29 cellular contexts compared by ENCODE assay signal in the genomic region with DNA sequence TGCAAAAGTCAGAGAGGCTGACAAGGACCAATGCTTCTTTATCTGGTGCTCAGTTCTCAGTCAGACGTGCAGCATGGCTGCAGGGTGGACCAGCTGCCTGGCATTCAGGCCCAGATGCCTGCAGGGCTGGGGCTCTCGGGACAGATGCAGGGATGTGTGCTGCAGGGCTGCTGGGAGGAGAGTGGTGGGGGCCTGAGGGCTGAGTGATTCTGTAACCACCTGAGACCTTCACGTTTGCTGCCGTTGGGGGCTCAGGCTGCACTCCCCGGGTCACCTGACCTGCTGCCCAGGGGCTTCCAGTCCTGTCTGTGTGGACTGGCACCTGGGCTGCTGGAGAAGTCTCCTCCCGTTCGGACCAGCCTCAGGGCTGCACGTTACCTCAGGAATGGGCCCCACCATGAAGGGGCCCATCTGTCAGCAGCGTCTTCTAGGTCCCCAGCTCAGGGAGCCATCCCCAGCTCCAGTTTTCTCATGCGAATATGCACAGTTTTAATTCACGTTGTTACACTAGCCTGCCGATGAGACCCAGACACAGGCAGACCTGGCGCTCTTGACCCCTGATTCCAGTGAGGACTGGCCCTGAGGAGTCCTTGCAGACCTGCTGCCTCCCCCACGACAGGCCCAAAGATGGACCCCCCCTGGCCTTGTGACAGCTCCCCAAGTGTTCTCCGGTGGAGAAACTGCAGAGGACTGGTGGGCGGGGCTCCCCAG. TPM values are rescaled to one million over a fixed set of nuclear protein-coding genes. Genes with fewer than 3 reads are reported as not detected.
DNase-seq lines count a peak whose midpoint lies in the region; ATAC-seq, FAIRE-seq and TF ChIP-seq lines count a peak whose summit lies in the region.
"Had no signal": no experiment of that assay in that cellular context is flagged by ENCODE, and none has a peak within 500 bp of the region (broad histone marks: within the 10 kb centered on the region; RNA-seq: fewer than 3 reads in every experiment).

No MANE protein-coding gene starts in this region.

- no peaks in the 10 kb centered on the region for H3K4me1 Mint-ChIP-seq in endodermal cell
- H3K4me1 Mint-ChIP-seq: activated CD8-positive, alpha-beta memory T cell treated with anti-CD3 and anti-CD28 coated beads, Interleukin-2, amount 10 ng/mL, durations not matched to agents 7 days and 5 days had no signal

- peaks cover 4% of the 10 kb centered on the region for H4K20me1 ChIP-seq in osteoblast (ENCODE audit: insufficient read depth, low read length)

- peaks cover under 1% of the 10 kb centered on the region for H3K27me3 Mint-ChIP-seq in endodermal cell (ENCODE audit: insufficient read depth)
- H3K27me3 Mint-ChIP-seq: CD4-positive, CD25-positive, alpha-beta regulatory T cell; IgD-negative memory B cell had no signal

- peaks cover 26% of the 10 kb centered on the region for H3K36me3 ChIP-seq in BE2C
- peaks cover 43% of the 10 kb centered on the region for H3K36me3 ChIP-seq in endodermal cell (ENCODE audit: control insufficient read depth, insufficient read depth, low read length)
- H3K36me3 ChIP-seq in osteoblast (ENCODE audit: insufficient read depth, low read length) = no peaks in the 10 kb centered on the region
- H3K36me3 ChIP-seq in prostate gland = no peaks in the 10 kb centered on the region
- H3K36me3 ChIP-seq in thyroid gland = peaks cover 28 to 36% of the 10 kb centered on the region in 2 donors
- H3K36me3 ChIP-seq: gastrocnemius medialis had no signal

- H3K4me3 Mint-ChIP-seq in endodermal cell = no peak overlapping the region
- H3K4me3 Mint-ChIP-seq: activated CD4-positive, alpha-beta T cell treated with anti-CD3 and anti-CD28 coated beads, Interleukin-2, amount 10 ng/mL, durations not matched to agents 24 days and 14 days; activated CD8-positive, alpha-beta memory T cell treated with anti-CD3 and anti-CD28 coated beads, Interleukin-2, amount 10 ng/mL, durations not matched to agents 7 days and 5 days; activated T-cell treated with anti-CD3 and anti-CD28 coated beads, Interleukin-2, amount 50 U/mL, for 72 hours; CD4-positive, CD25-positive, alpha-beta regulatory T cell; IgD-negative memory B cell; neural crest cell; WTC11 had no signal

- H3K27me3 ChIP-seq in BE2C = no peaks in the 10 kb centered on the region
- H3K27me3 ChIP-seq in endodermal cell (ENCODE audit: control insufficient read depth, insufficient read depth, low read length, poor library complexity, severe bottlenecking) = no peaks in the 10 kb centered on the region
- no peaks in the 10 kb centered on the region for H3K27me3 ChIP-seq in osteoblast (ENCODE audit: insufficient read depth, low read length)
- no peaks in the 10 kb centered on the region for H3K27me3 ChIP-seq in prostate gland (replicated peaks; ENCODE audit: insufficient read depth)
- no peaks in the 10 kb centered on the region for H3K27me3 ChIP-seq in thyroid gland
- H3K27me3 ChIP-seq: gastrocnemius medialis, right atrium auricular region, SJCRH30, stomach had no signal

- no peak overlapping the region for H2AFZ ChIP-seq in osteoblast (ENCODE audit: low read length)
- H2AFZ ChIP-seq: parathyroid adenoma had no signal

- no peak overlapping the region for H3K4me3 ChIP-seq in BE2C (ENCODE audit: low read depth, low read length)
- no peak overlapping the region for H3K4me3 ChIP-seq in endodermal cell (ENCODE audit: low read length)
- no peak overlapping the region for H3K4me3 ChIP-seq in osteoblast (ENCODE audit: insufficient read depth, low read length)
- H3K4me3 ChIP-seq in prostate gland = no peak overlapping the region
- no peak overlapping the region for H3K4me3 ChIP-seq in thyroid gland (replicated peaks in 1 of 3)
- H3K4me3 ChIP-seq: gastrocnemius medialis, HAP-1, right atrium auricular region, SJCRH30, stomach had no signal

- H3K4me2 ChIP-seq in osteoblast (ENCODE audit: insufficient read depth, low read length) = no peak overlapping the region

- no peak for TF ChIP-seq POLR2A in prostate gland (IDR thresholded peaks at IDR 0.05)
- TF ChIP-seq POLR2A in thyroid gland (IDR thresholded peaks at IDR 0.05) = no peak

- 94 to 100% methylated on average over 6 to 16 of the region's 16 CpGs for WGBS in endodermal cell (ENCODE audit: insufficient coverage in 1 of 2, insufficient read length in 1 of 2), 2 experiments
- WGBS in prostate gland = 81% methylated on average over 15 of the region's 16 CpGs
- 86 to 87% methylated on average over 15 to 16 of the region's 16 CpGs for WGBS in thyroid gland, 2 donors

- TF ChIP-seq CTCF in BE2C (IDR thresholded peaks at IDR 0.05; ENCODE audit: low read depth, low read length) = no peak
- TF ChIP-seq CTCF in D721Med (IDR thresholded peaks at IDR 0.05; ENCODE audit: insufficient read depth, missing control alignments) = no peak
- TF ChIP-seq CTCF in endodermal cell (conservative IDR thresholded peaks at IDR 0.05) = no peak
- TF ChIP-seq CTCF in osteoblast (IDR thresholded peaks at IDR 0.05; ENCODE audit: extremely low read depth, low read depth, low read length) = no peak
- no peak for TF ChIP-seq CTCF in prostate gland (IDR thresholded peaks at IDR 0.05)
- TF ChIP-seq CTCF in thyroid gland (IDR thresholded peaks at IDR 0.05) = no peak

- H3K9ac ChIP-seq in endodermal cell (ENCODE audit: extremely low read depth, low read length, poor library complexity, severe bottlenecking) = no peak overlapping the region
- H3K9ac ChIP-seq: parathyroid adenoma had no signal

- ATAC-seq in HG02588 (IDR thresholded peaks at IDR 0.05; ENCODE audit: unreplicated experiment) = no peak
- ATAC-seq: activated CD8-positive, alpha-beta memory T cell treated with anti-CD3 and anti-CD28 coated beads, Interleukin-2, amount 10 ng/mL, durations not matched to agents 7 days and 5 days; activated T-cell treated with anti-CD3 and anti-CD28 coated beads, Interleukin-2, amount 50 U/mL, for 72 hours; gastrocnemius medialis; WTC11 had no signal

- no peaks in the 10 kb centered on the region for H3K79me2 ChIP-seq in osteoblast (ENCODE audit: insufficient read depth, low read length)
- H3K79me2 ChIP-seq: parathyroid adenoma had no signal

- no peaks in the 10 kb centered on the region for H3K9me3 Mint-ChIP-seq in endodermal cell
- H3K9me3 Mint-ChIP-seq: activated CD4-positive, alpha-beta T cell treated with anti-CD3 and anti-CD28 coated beads, Interleukin-2, amount 10 ng/mL, durations not matched to agents 24 days and 14 days; activated T-cell treated with anti-CD3 and anti-CD28 coated beads, Interleukin-2, amount 50 U/mL, for 72 hours; IgD-negative memory B cell; neural crest cell; WTC11 had no signal

- intact Hi-C loops in prostate gland (cut with DNase I) (no loop called here), thyroid gland (cut with DNase I) (no loop called here)

- no peak overlapping the region for H3K27ac Mint-ChIP-seq in endodermal cell
- H3K27ac Mint-ChIP-seq: activated CD4-positive, alpha-beta T cell treated with anti-CD3 and anti-CD28 coated beads, Interleukin-2, amount 10 ng/mL, durations not matched to agents 24 days and 14 days; activated CD8-positive, alpha-beta memory T cell treated with anti-CD3 and anti-CD28 coated beads, Interleukin-2, amount 10 ng/mL, durations not matched to agents 7 days and 5 days; activated T-cell treated with anti-CD3 and anti-CD28 coated beads, Interleukin-2, amount 50 U/mL, for 72 hours; CD4-positive, CD25-positive, alpha-beta regulatory T cell; IgD-negative memory B cell had no signal

- H3K36me3 Mint-ChIP-seq in endodermal cell (ENCODE audit: low read depth) = peaks cover 34% of the 10 kb centered on the region
- H3K36me3 Mint-ChIP-seq: activated CD8-positive, alpha-beta memory T cell treated with anti-CD3 and anti-CD28 coated beads, Interleukin-2, amount 10 ng/mL, durations not matched to agents 7 days and 5 days; CD4-positive, CD25-positive, alpha-beta regulatory T cell; IgD-negative memory B cell had no signal

- FAIRE-seq in D721Med (lab: Jason Lieb, UNC) = no peak
- FAIRE-seq: endometrium had no signal

- DNase-seq in BE2C (peak; percentile 63), D721Med (ENCODE audit: insufficient read length, low spot score) (peak; percentile 17), endodermal cell (peak; percentile 24), osteoblast (ENCODE audit: insufficient read length, low spot score, missing footprints) (peak; percentile 68), prostate gland (ENCODE audit: low spot score) (no peak), thyroid gland (no peak)
- DNase-seq: activated CD4-positive, alpha-beta T cell treated with anti-CD3 and anti-CD28 coated beads, Interleukin-2, amount 10 ng/mL, durations not matched to agents 24 days and 14 days; activated CD8-positive, alpha-beta memory T cell treated with anti-CD3 and anti-CD28 coated beads, Interleukin-2, amount 10 ng/mL, durations not matched to agents 7 days and 5 days; activated naive CD4-positive, alpha-beta T cell treated with Interleukin-2 at 50 U/mL for 16 hours; activated T-cell treated with anti-CD3 and anti-CD28 coated beads, Interleukin-2, amount 50 U/mL, for 72 hours; Calu3; CD4-positive, CD25-positive, alpha-beta regulatory T cell; dermis blood vessel endothelial cell; DND-41; gastrocnemius medialis; NCI-H1436 treated with DMSO at 0.1 percent for 48 hours; NCI-H2107; NCI-H345; NCI-H69; SJCRH30; stomach had no signal

- H3K27ac ChIP-seq in endodermal cell (ENCODE audit: low read depth, low read length) = peak overlapping the region; percentile 86
- no peak overlapping the region for H3K27ac ChIP-seq in osteoblast (ENCODE audit: low read depth, low read length)
- H3K27ac ChIP-seq in prostate gland = no peak overlapping the region
- H3K27ac ChIP-seq in thyroid gland = no peak overlapping the region
- H3K27ac ChIP-seq: gastrocnemius medialis, parathyroid adenoma, right atrium auricular region, SJCRH30, stomach had no signal

- H3K4me1 ChIP-seq in BE2C = peaks cover 24% of the 10 kb centered on the region
- no peaks in the 10 kb centered on the region for H3K4me1 ChIP-seq in endodermal cell (ENCODE audit: control insufficient read depth, insufficient read depth, low read length)
- peaks cover 4% of the 10 kb centered on the region for H3K4me1 ChIP-seq in osteoblast (ENCODE audit: insufficient read depth, low read length)
- peaks cover 5% of the 10 kb centered on the region for H3K4me1 ChIP-seq in prostate gland (replicated peaks)
- H3K4me1 ChIP-seq in thyroid gland = no peaks in the 10 kb centered on the region
- H3K4me1 ChIP-seq: gastrocnemius medialis, HAP-1, parathyroid adenoma, SJCRH30 had no signal

- H3K9me3 ChIP-seq in BE2C (no peaks in the 10 kb centered on the region), endodermal cell (ENCODE audit: control insufficient read depth, low read length) (no peaks in the 10 kb centered on the region), osteoblast (ENCODE audit: low read depth, low read length) (no peaks in the 10 kb centered on the region), prostate gland (no peaks in the 10 kb centered on the region), thyroid gland (no peaks in the 10 kb centered on the region)
- H3K9me3 ChIP-seq: gastrocnemius medialis, HAP-1, right atrium auricular region, SJCRH30, stomach had no signal

RNA-seq across cellular contexts. Expression of gene KCTD15, which starts 16.9 kb away (rescaled TPM):
- 45.2 TPM for polyA plus RNA-seq in BE2C (2012; ENCODE audit: insufficient read depth, insufficient read length, low read depth)
- total RNA-seq in endodermal cell (10 to 100 TPM; 36.6 to 61.8 TPM), osteoblast (39.5 and 55.7 TPM in 2 replicates), prostate gland (10 to 100 TPM; 41.7 to 74.6 TPM), thyroid gland (10 to 100 TPM; 28.4 to 97.1 (median 50.3) TPM)
- 51.5 TPM for polyA plus RNA-seq in endodermal cell (2013, experiment 1 of 2)
- 46.5 TPM for polyA plus RNA-seq in endodermal cell (2013, experiment 2 of 2)
- polyA plus RNA-seq: IgD-negative memory B cell had no signal

Comparison
In these comparisons a context has a peak if more than half of its experiments do, and no peak if none do; other contexts are left out.
1. DNase-seq: peak in BE2C (single experiment), D721Med (single experiment), endodermal cell (single experiment) and osteoblast (single experiment); none in prostate gland (single experiment) and thyroid gland (0 of 2).